Comparison of ENCODE assay signal across 29 cellular contexts in the genomic region with DNA sequence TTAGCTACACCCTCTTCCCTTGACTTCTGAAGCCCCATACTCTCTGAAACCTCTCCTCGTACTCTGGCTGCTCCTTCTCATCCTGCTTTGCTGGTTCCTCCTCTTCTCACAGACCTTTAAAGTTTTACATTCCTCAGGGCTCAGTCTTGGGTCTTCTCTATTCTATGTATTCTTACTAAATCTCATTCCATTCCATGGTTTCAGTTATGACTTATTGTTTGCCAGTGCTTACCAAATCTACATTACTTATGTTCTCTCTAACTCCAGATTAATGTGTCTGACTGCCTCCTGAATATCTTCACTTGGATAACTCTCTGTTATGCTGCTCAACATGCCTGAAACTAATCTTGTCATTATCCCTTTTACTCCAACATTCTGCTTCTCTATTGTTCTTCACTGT. TPM values are rescaled to one million over a fixed set of nuclear protein-coding genes. Genes with fewer than 3 reads are reported as not detected.
DNase-seq lines count a peak whose midpoint lies in the region; FAIRE-seq and TF ChIP-seq lines count a peak whose summit lies in the region.
"Had no signal": no experiment of that assay in that cellular context is flagged by ENCODE, and none has a peak within 500 bp of the region (broad histone marks: within the 10 kb centered on the region; RNA-seq: fewer than 3 reads in every experiment).

No MANE protein-coding gene starts in this region.

- H3K36me3 ChIP-seq in astrocyte (ENCODE audit: insufficient read depth, low read length) (no peaks in the 10 kb centered on the region), fibroblast of lung (ENCODE audit: control insufficient read depth, insufficient read depth, low read length) (no peaks in the 10 kb centered on the region)
- H3K36me3 ChIP-seq: breast epithelium, SJCRH30, upper lobe of right lung had no signal

- H3K36me3 Mint-ChIP-seq in astrocyte (ENCODE audit: low read depth, unreplicated experiment) = no peaks in the 10 kb centered on the region
- H3K36me3 Mint-ChIP-seq in activated T-cell treated with anti-CD3 and anti-CD28 coated beads, Interleukin-2, amount 50 U/mL, for 24 hours (ENCODE audit: low read depth) = no peaks in the 10 kb centered on the region
- H3K36me3 Mint-ChIP-seq in activated CD4-positive, alpha-beta T cell treated with anti-CD3 and anti-CD28 coated beads, Interleukin-2, amount 10 ng/mL, durations not matched to agents 7 days and 5 days (ENCODE audit: low read depth) = no peaks in the 10 kb centered on the region
- H3K36me3 Mint-ChIP-seq: natural killer cell had no signal

- no peak overlapping the region for H3K4me3 Mint-ChIP-seq in astrocyte (ENCODE audit: unreplicated experiment)
- no peak overlapping the region for H3K4me3 Mint-ChIP-seq in activated T-cell treated with anti-CD3 and anti-CD28 coated beads, Interleukin-2, amount 50 U/mL, for 24 hours
- H3K4me3 Mint-ChIP-seq in activated CD4-positive, alpha-beta T cell treated with anti-CD3 and anti-CD28 coated beads, Interleukin-2, amount 10 ng/mL, durations not matched to agents 7 days and 5 days = no peak overlapping the region
- H3K4me3 Mint-ChIP-seq: activated CD8-positive, alpha-beta T cell treated with anti-CD3 and anti-CD28 coated beads, Interleukin-2, amount 10 ng/mL, durations not matched to agents 7 days and 5 days; activated T-helper 17 cell treated with anti-CD3 and anti-CD28 coated beads, Interleukin-2, amount 50 U/mL, for 72 hours; B cell; CD8-positive, alpha-beta T cell; natural killer cell had no signal

- DNase-seq in GM03348 (ENCODE audit: low spot score) (peak; percentile 11), astrocyte (ENCODE audit: low read depth) (peak; percentile 19), fibroblast of lung (ENCODE audit: low read depth in 2 of 2) (peak in 1 of 2 donors; percentile 27), retina (peak; percentile 13), hypothalamus (lab: John Stamatoyannopoulos, UW) (no peak)
- no peak for DNase-seq in activated T-cell treated with anti-CD3 and anti-CD28 coated beads, Interleukin-2, amount 50 U/mL, for 24 hours
- DNase-seq in activated CD4-positive, alpha-beta T cell treated with anti-CD3 and anti-CD28 coated beads, Interleukin-2, amount 10 ng/mL, durations not matched to agents 7 days and 5 days = no peak
- DNase-seq: activated CD8-positive, alpha-beta T cell treated with anti-CD3 and anti-CD28 coated beads, Interleukin-2, amount 10 ng/mL, durations not matched to agents 7 days and 5 days; activated naive CD4-positive, alpha-beta T cell treated with anti-CD3 and anti-CD28 coated beads, Interleukin-2, amount 50 U/mL, for 16 hours; amygdala; CD8-positive, alpha-beta T cell; effector CD8-positive, alpha-beta T cell; mucosa of descending colon; natural killer cell; NCI-H1048; NCI-H1694 treated with DMSO at 0.1 percent for 48 hours; NCI-H446 treated with DMSO at 0.1 percent for 48 hours; NCI-H774; SJCRH30; stimulated activated naive CD8-positive, alpha-beta T cell treated with anti-CD3 and anti-CD28 coated beads, Interleukin-15, Interleukin-2, amounts not matched to agents 100 U/mL and 50 U/mL, for 24 hours; SW 1271; upper lobe of right lung had no signal

- H3K27ac ChIP-seq in astrocyte (ENCODE audit: low read depth, low read length) = no peak overlapping the region
- H3K27ac ChIP-seq in fibroblast of lung (ENCODE audit: insufficient read depth, low read length) = no peak overlapping the region
- H3K27ac ChIP-seq: breast epithelium, coronary artery, SJCRH30, upper lobe of right lung had no signal

- H3K9me3 ChIP-seq in astrocyte (ENCODE audit: insufficient read depth, low read depth, low read length) = no peaks in the 10 kb centered on the region
- no peaks in the 10 kb centered on the region for H3K9me3 ChIP-seq in fibroblast of lung (ENCODE audit: control insufficient read depth, insufficient read depth, low read depth, low read length)
- H3K9me3 ChIP-seq: breast epithelium, mucosa of descending colon, SJCRH30, upper lobe of right lung had no signal

- TF ChIP-seq CTCF in astrocyte (IDR thresholded peaks at IDR 0.05; ENCODE audit: insufficient read depth, low read depth, low read length) (no peak), fibroblast of lung (conservative IDR thresholded peaks at IDR 0.05 in 1 of 2, IDR thresholded peaks at IDR 0.05 in 1 of 2; ENCODE audit: low read depth in 1 of 2, low read length in 2 of 2) (no peak)

- CTCF ChIA-PET in activated CD4-positive, alpha-beta T cell treated with anti-CD3 and anti-CD28 coated beads, Interleukin-2, amount 10 ng/mL, durations not matched to agents 7 days and 5 days (lab: Charles Lee) = no interaction called here

- POLR2A ChIA-PET in activated CD4-positive, alpha-beta T cell treated with anti-CD3 and anti-CD28 coated beads, Interleukin-2, amount 10 ng/mL, durations not matched to agents 7 days and 5 days (lab: Charles Lee) = no interaction called here

- H3K27me3 Mint-ChIP-seq in astrocyte (ENCODE audit: low read depth, unreplicated experiment) = no peaks in the 10 kb centered on the region
- no peaks in the 10 kb centered on the region for H3K27me3 Mint-ChIP-seq in activated T-cell treated with anti-CD3 and anti-CD28 coated beads, Interleukin-2, amount 50 U/mL, for 24 hours
- H3K27me3 Mint-ChIP-seq in activated CD4-positive, alpha-beta T cell treated with anti-CD3 and anti-CD28 coated beads, Interleukin-2, amount 10 ng/mL, durations not matched to agents 7 days and 5 days = peaks cover 17% of the 10 kb centered on the region
- H3K27me3 Mint-ChIP-seq: B cell, IgD-negative memory B cell had no signal

- no peak for FAIRE-seq in astrocyte (lab: Jason Lieb, UNC)
- FAIRE-seq: frontal cortex, GM12892 had no signal

- H3K27ac Mint-ChIP-seq in astrocyte (ENCODE audit: unreplicated experiment) = peak overlapping the region; percentile 2
- H3K27ac Mint-ChIP-seq in activated T-cell treated with anti-CD3 and anti-CD28 coated beads, Interleukin-2, amount 50 U/mL, for 24 hours = no peak overlapping the region
- H3K27ac Mint-ChIP-seq in activated CD4-positive, alpha-beta T cell treated with anti-CD3 and anti-CD28 coated beads, Interleukin-2, amount 10 ng/mL, durations not matched to agents 7 days and 5 days = no peak overlapping the region
- H3K27ac Mint-ChIP-seq: activated CD8-positive, alpha-beta T cell treated with anti-CD3 and anti-CD28 coated beads, Interleukin-2, amount 10 ng/mL, durations not matched to agents 7 days and 5 days; activated T-helper 17 cell treated with anti-CD3 and anti-CD28 coated beads, Interleukin-2, amount 50 U/mL, for 72 hours; B cell; CD8-positive, alpha-beta T cell; natural killer cell had no signal

- no peaks in the 10 kb centered on the region for H3K27me3 ChIP-seq in astrocyte (ENCODE audit: insufficient read depth, low read length)
- H3K27me3 ChIP-seq in fibroblast of lung (ENCODE audit: control insufficient read depth, insufficient read depth, low read length) = no peaks in the 10 kb centered on the region
- H3K27me3 ChIP-seq: breast epithelium, SJCRH30, upper lobe of right lung had no signal

- H3K79me2 ChIP-seq in astrocyte (ENCODE audit: insufficient read depth, low read length) = no peaks in the 10 kb centered on the region
- H3K79me2 ChIP-seq in fibroblast of lung (ENCODE audit: control insufficient read depth, insufficient read depth, low read length) = no peaks in the 10 kb centered on the region

- H3K4me1 ChIP-seq in astrocyte (ENCODE audit: insufficient read depth, low read length) (peaks cover 18% of the 10 kb centered on the region), fibroblast of lung (ENCODE audit: control insufficient read depth, extremely low read depth, insufficient read depth, low read length) (peaks cover 19% of the 10 kb centered on the region)
- H3K4me1 ChIP-seq: breast epithelium, upper lobe of right lung had no signal

- H3K4me3 ChIP-seq in astrocyte (ENCODE audit: insufficient read depth, low read depth, low read length) (no peak overlapping the region), fibroblast of lung (replicated peaks in 1 of 4; ENCODE audit: control extremely low read depth in 1 of 4, insufficient read depth in 1 of 4, low read depth in 3 of 4, low read length in 4 of 4) (no peak overlapping the region)
- H3K4me3 ChIP-seq: breast epithelium, coronary artery, mucosa of descending colon, SJCRH30, upper lobe of right lung had no signal

- H3K4me2 ChIP-seq in astrocyte (ENCODE audit: low read length) = no peak overlapping the region
- peak overlapping the region; percentile 17 for H3K4me2 ChIP-seq in fibroblast of lung (ENCODE audit: extremely low read depth, insufficient read depth, low read length)

- H3K9ac ChIP-seq in astrocyte (ENCODE audit: low read length) (no peak overlapping the region), fibroblast of lung (ENCODE audit: insufficient read depth, low read length) (no peak overlapping the region)

- no peaks in the 10 kb centered on the region for H3K9me3 Mint-ChIP-seq in astrocyte (ENCODE audit: unreplicated experiment)
- H3K9me3 Mint-ChIP-seq in activated T-cell treated with anti-CD3 and anti-CD28 coated beads, Interleukin-2, amount 50 U/mL, for 24 hours = no peaks in the 10 kb centered on the region
- H3K9me3 Mint-ChIP-seq in activated CD4-positive, alpha-beta T cell treated with anti-CD3 and anti-CD28 coated beads, Interleukin-2, amount 10 ng/mL, durations not matched to agents 7 days and 5 days = no peaks in the 10 kb centered on the region
- H3K9me3 Mint-ChIP-seq: activated T-helper 17 cell treated with anti-CD3 and anti-CD28 coated beads, Interleukin-2, amount 50 U/mL, for 72 hours; CD8-positive, alpha-beta T cell; IgD-negative memory B cell; natural killer cell had no signal

- H4K20me1 ChIP-seq in astrocyte (ENCODE audit: insufficient read depth, low read length) (no peaks in the 10 kb centered on the region), fibroblast of lung (ENCODE audit: control insufficient read depth, extremely low read depth, insufficient read depth, low read length) (no peaks in the 10 kb centered on the region)

- no peak overlapping the region for H2AFZ ChIP-seq in astrocyte (ENCODE audit: low read depth, low read length)
- no peak overlapping the region for H2AFZ ChIP-seq in fibroblast of lung (ENCODE audit: low read length)

- peaks cover 34% of the 10 kb centered on the region for H3K4me1 Mint-ChIP-seq in astrocyte (ENCODE audit: low read depth, unreplicated experiment)
- H3K4me1 Mint-ChIP-seq in activated T-cell treated with anti-CD3 and anti-CD28 coated beads, Interleukin-2, amount 50 U/mL, for 24 hours (ENCODE audit: low read depth) = peaks cover 6% of the 10 kb centered on the region
- H3K4me1 Mint-ChIP-seq in activated CD4-positive, alpha-beta T cell treated with anti-CD3 and anti-CD28 coated beads, Interleukin-2, amount 10 ng/mL, durations not matched to agents 7 days and 5 days = peaks cover 8% of the 10 kb centered on the region
- H3K4me1 Mint-ChIP-seq: activated T-helper 17 cell treated with anti-CD3 and anti-CD28 coated beads, Interleukin-2, amount 50 U/mL, for 72 hours had no signal

RNA-seq across cellular contexts. Expression of gene SLC35D1, which starts 5.4 kb away (rescaled TPM):
- total RNA-seq in astrocyte = 12.7 and 13.1 TPM in 2 replicates
- total RNA-seq in fibroblast of lung = 16.2 and 20.3 TPM in 2 replicates
- 17.5 and 19.3 TPM in 2 replicates for polyA plus RNA-seq in fibroblast of lung
- 8.1 and 8.9 TPM in 2 replicates for polyA plus RNA-seq in fibroblast of lung (2012)
- polyA minus RNA-seq in fibroblast of lung (ENCODE audit: low replicate concordance) = 4.7 and 8.6 TPM in 2 replicates
- 10 to 100 TPM; 11.4 to 12.5 TPM for total RNA-seq in activated CD4-positive, alpha-beta T cell treated with anti-CD3 and anti-CD28 coated beads, Interleukin-2, amount 10 ng/mL, durations not matched to agents 7 days and 5 days

Comparison
In these comparisons a context has a peak if more than half of its experiments do, and no peak if none do; other contexts are left out.
1. DNase-seq: peak in GM03348 (single experiment), astrocyte (single experiment) and retina (single experiment); none in hypothalamus (0 of 51), activated T-cell treated with anti-CD3 and anti-CD28 coated beads, Interleukin-2, amount 50 U/mL, for 24 hours (single experiment) and activated CD4-positive, alpha-beta T cell treated with anti-CD3 and anti-CD28 coated beads, Interleukin-2, amount 10 ng/mL, durations not matched to agents 7 days and 5 days (single experiment).